In genomic region chr1:18954270-18955071, GRCh38 we compare ENCODE assay signal across 10 cellular contexts. TPM values are rescaled to one million over a fixed set of nuclear protein-coding genes. Genes with fewer than 3 reads are reported as not detected.
A peak's percentile ranks its signal among the peaks of the same experiment; 100 is the strongest.
DNase-seq lines count a peak whose midpoint lies in the region; ATAC-seq, FAIRE-seq and TF ChIP-seq lines count a peak whose summit lies in the region.
"Had no signal": no experiment of that assay in that cellular context is flagged by ENCODE, and none has a peak within 500 bp of the region (broad histone marks: within the 10 kb centered on the region; RNA-seq: fewer than 3 reads in every experiment).

No MANE protein-coding gene starts in this region.

- peak; percentile 91 for FAIRE-seq in endothelial cell of umbilical vein (lab: Jason Lieb, UNC)

- no peaks in the 10 kb centered on the region for H3K9me1 ChIP-seq in endothelial cell of umbilical vein (replicated peaks; ENCODE audit: control insufficient read depth, extremely low read depth, insufficient read depth, low read length)

- H4K20me1 ChIP-seq in PC-9 (ENCODE audit: insufficient read depth): peaks cover 7% of the 10 kb centered on the region
- H4K20me1 ChIP-seq in endothelial cell of umbilical vein (replicated peaks; ENCODE audit: control insufficient read depth, extremely low read depth, insufficient read depth, low read length): no peaks in the 10 kb centered on the region
- H4K20me1 ChIP-seq in neural progenitor cell (ENCODE audit: low read depth): peaks cover 8% of the 10 kb centered on the region

- intact Hi-C loops in CD14-positive monocyte (cut with micrococcal nuclease): loop anchor here (5.0 kb wide), 2 partner anchors 47 to 358 kb away; partner anchors contain the start of genes AKR7A2 (in 1 of the 2) and SLC66A1 (in 1 of the 2)
- intact Hi-C loops in PC-9 (cut with micrococcal nuclease; ENCODE audit: unreplicated experiment): loop anchor here (10.0 kb wide), 1 partner anchor 50 kb away; the partner anchor contains the start of gene ALDH4A1
- intact Hi-C loops in endothelial cell of umbilical vein (cut with micrococcal nuclease): loop anchor here (1.0 kb wide), 1 partner anchor 129 kb away; no protein-coding TSS in a partner anchor

- no peaks in the 10 kb centered on the region for H3K9me2 ChIP-seq in PC-9 (ENCODE audit: insufficient read depth)

- H3K9ac ChIP-seq in endothelial cell of umbilical vein (replicated peaks; ENCODE audit: extremely low read depth, insufficient read depth, low read length): peak overlapping the region; percentile 84
- H3K9ac ChIP-seq in neural progenitor cell: no peak overlapping the region

- H3K27me3 Mint-ChIP-seq in CD14-positive monocyte (ENCODE audit: low read depth in 3 of 3) (peaks cover 31 to 48% (median 38%) of the 10 kb centered on the region in 3 donors), neural progenitor cell (ENCODE audit: insufficient read depth, low read depth) (peaks cover 18% of the 10 kb centered on the region)

- no peaks in the 10 kb centered on the region for H3K36me3 ChIP-seq in PC-9 (ENCODE audit: low read depth)
- H3K36me3 ChIP-seq in endothelial cell of umbilical vein (ENCODE audit: control insufficient read depth in 2 of 2, extremely low read depth in 1 of 2, insufficient read depth in 2 of 2, low read length in 2 of 2): no peaks in the 10 kb centered on the region
- H3K36me3 ChIP-seq in neural progenitor cell: no peaks in the 10 kb centered on the region

- H3F3A ChIP-seq in PC-9 (ENCODE audit: insufficient read depth, low read depth) (no peaks in the 10 kb centered on the region), neural progenitor cell (ENCODE audit: low read depth) (peaks cover 27% of the 10 kb centered on the region)

- H3K4me3 Mint-ChIP-seq in CD14-positive monocyte: peak overlapping the region; percentile 91 to 92
- peak overlapping the region; percentile 88 for H3K4me3 Mint-ChIP-seq in neural progenitor cell

- CTCF ChIA-PET in PC-9 (lab: Charles Lee) (no interaction called here), endothelial cell of umbilical vein (lab: Charles Lee) (interaction anchor here (0.7 to 6.6 kb wide), 12 partner anchors 8 to 142 kb away, joined by 3 to 113 read pairs (median 16); no protein-coding TSS in a partner anchor)

- dilution Hi-C loops in endothelial cell of umbilical vein (cut with MboI; ENCODE audit: extremely low pct_ligation_motif_present, low sequenced_read_pairs): no loop called here

- BruUV-seq in PC-9 (replicated peaks; lab: Mats Ljungman, UMichigan) (no TSS peak), endothelial cell of umbilical vein (replicated peaks; lab: Mats Ljungman, UMichigan) (no TSS peak)

- H3K9me3 Mint-ChIP-seq in CD14-positive monocyte (peaks cover 0 to 7% (median 1%) of the 10 kb centered on the region in 7 donors), neural progenitor cell (no peaks in the 10 kb centered on the region)

- H3K4me3 ChIP-seq in PC-9: peak overlapping the region; percentile 80
- H3K4me3 ChIP-seq in endothelial cell of umbilical vein (replicated peaks in 1 of 3; ENCODE audit: insufficient read depth in 1 of 3, low read depth in 1 of 3, low read length in 3 of 3): peak overlapping the region; percentile 84 to 89 (median 86)
- H3K4me3 ChIP-seq in neural progenitor cell: no peak overlapping the region

- TF ChIP-seq CTCF in CD14-positive monocyte (IDR thresholded peaks at IDR 0.05): no peak
- no peak for TF ChIP-seq CTCF in PC-9 (conservative IDR thresholded peaks at IDR 0.05)
- TF ChIP-seq CTCF in endothelial cell of umbilical vein (IDR thresholded peaks at IDR 0.05; ENCODE audit: extremely low read depth in 1 of 2, insufficient read depth in 1 of 2, low read depth in 1 of 2, low read length in 2 of 2): no peak
- no peak for TF ChIP-seq CTCF in neural progenitor cell (IDR thresholded peaks at IDR 0.05)

- H3K79me2 ChIP-seq in PC-9 (ENCODE audit: low read depth) (peaks cover 53% of the 10 kb centered on the region), endothelial cell of umbilical vein (ENCODE audit: control insufficient read depth, insufficient read depth, low read length) (peaks cover 69% of the 10 kb centered on the region), neural progenitor cell (ENCODE audit: low read depth) (no peaks in the 10 kb centered on the region)

- peak; percentile 52 for TF ChIP-seq POLR2A in endothelial cell of umbilical vein (IDR thresholded peaks at IDR 0.05; ENCODE audit: low read depth, low read length)

- DNase-seq in CD14-positive monocyte (ENCODE audit: low spot score) (no peak), PC-9 (no peak), endothelial cell of umbilical vein (ENCODE audit: low read depth, low spot score) (peak; percentile 69), neural progenitor cell (ENCODE audit: low spot score) (no peak)
- DNase-seq in activated CD8-positive, alpha-beta memory T cell treated with anti-CD3 and anti-CD28 coated beads, Interleukin-2, amount 50 U/mL, for 4 hours: no peak
- DNase-seq: erythroblast, NCI-H510A had no signal

- H3K36me3 Mint-ChIP-seq in CD14-positive monocyte (peaks cover 26 to 28% of the 10 kb centered on the region in 2 donors), neural progenitor cell (no peaks in the 10 kb centered on the region)

- H3K27me3 ChIP-seq in PC-9 (ENCODE audit: insufficient read depth, low read depth) (no peaks in the 10 kb centered on the region), endothelial cell of umbilical vein (ENCODE audit: control insufficient read depth in 2 of 2, insufficient read depth in 2 of 2, low read length in 2 of 2) (no peaks in the 10 kb centered on the region), neural progenitor cell (peaks cover 63% of the 10 kb centered on the region)

- POLR2A ChIA-PET in PC-9 (lab: Charles Lee; ENCODE audit: unreplicated experiment): no interaction called here
- POLR2A ChIA-PET in endothelial cell of umbilical vein (lab: Charles Lee): interaction anchor here (1.0 to 1.5 kb wide), 2 partner anchors 29 to 46 kb away, joined by 4 to 7 read pairs; no protein-coding TSS in a partner anchor

- H2AFZ ChIP-seq in PC-9 (no peak overlapping the region), endothelial cell of umbilical vein (ENCODE audit: low read depth, low read length) (no peak overlapping the region), neural progenitor cell (replicated peaks) (no peak overlapping the region)

- ATAC-seq in GM19395 (IDR thresholded peaks at IDR 0.05; ENCODE audit: unreplicated experiment) (no peak), HG03108 (IDR thresholded peaks at IDR 0.05; ENCODE audit: unreplicated experiment) (no peak), HG02623 (IDR thresholded peaks at IDR 0.05; ENCODE audit: unreplicated experiment) (no peak)

- H3K9me3 ChIP-seq in PC-9 (ENCODE audit: insufficient read depth, low read depth) (no peaks in the 10 kb centered on the region), endothelial cell of umbilical vein (replicated peaks; ENCODE audit: control insufficient read depth, insufficient read depth, low read length) (no peaks in the 10 kb centered on the region), neural progenitor cell (ENCODE audit: low read depth) (no peaks in the 10 kb centered on the region)

- H3K27ac Mint-ChIP-seq in CD14-positive monocyte (peak overlapping the region in 5 of 7 donors; percentile 67 to 94 (median 78)), neural progenitor cell (no peak overlapping the region)

- peaks cover 20% of the 10 kb centered on the region for H3K4me1 ChIP-seq in PC-9 (replicated peaks; ENCODE audit: insufficient read depth)
- H3K4me1 ChIP-seq in endothelial cell of umbilical vein (ENCODE audit: control insufficient read depth, extremely low read depth, insufficient read depth, low read length): peaks cover 45% of the 10 kb centered on the region
- peaks cover 17% of the 10 kb centered on the region for H3K4me1 ChIP-seq in neural progenitor cell

- H3K4me1 Mint-ChIP-seq in CD14-positive monocyte: peaks cover 66% of the 10 kb centered on the region
- H3K4me1 Mint-ChIP-seq in neural progenitor cell: peaks cover 40% of the 10 kb centered on the region

- H3K27ac ChIP-seq in PC-9 (no peak overlapping the region), endothelial cell of umbilical vein (ENCODE audit: insufficient read depth, low read depth, low read length) (peak overlapping the region; percentile 82), neural progenitor cell (no peak overlapping the region)

- H3K4me2 ChIP-seq in PC-9 (peak overlapping the region; percentile 79), endothelial cell of umbilical vein (ENCODE audit: insufficient read depth, low read length) (peak overlapping the region; percentile 94), neural progenitor cell (no peak overlapping the region)

TF ChIP-seq in endothelial cell of umbilical vein, 7 proteins besides CTCF, POLR2A, EP300 and RAD21 (continues in another document):
- no peak for TF ChIP-seq EZH2 (IDR thresholded peaks at IDR 0.05; ENCODE audit: borderline replicate concordance, low read depth, low read length, severe bottlenecking)
- TF ChIP-seq MYC (IDR thresholded peaks at IDR 0.05; ENCODE audit: low read depth, low read length): no peak

RNA-seq across cellular contexts. Expression of gene IFFO2, which starts 2.0 kb away (rescaled TPM):
- polyA plus RNA-seq in CD14-positive monocyte (under 1 TPM; 0.78 to 0.94 TPM), endothelial cell of umbilical vein (28.3 and 31.3 TPM in 2 replicates)
- total RNA-seq in PC-9 (2021) (11.7 and 16.5 TPM in 2 replicates), endothelial cell of umbilical vein (31.1 and 35.1 TPM in 2 replicates), neural progenitor cell (ENCODE audit: low replicate concordance) (0.65 and 1.5 TPM in 2 replicates)
- 22.7 and 26.3 TPM in 2 replicates for polyA plus RNA-seq in endothelial cell of umbilical vein (2011; cell fraction: cytosol; rRNA removed)
- 26.9 and 30.2 TPM in 2 replicates for polyA plus RNA-seq in endothelial cell of umbilical vein (2011; cell fraction: nucleus; rRNA removed)
- polyA plus RNA-seq in endothelial cell of umbilical vein (2012): 23.3 and 30.7 TPM in 2 replicates
- 18.4 and 22.0 TPM in 2 replicates for polyA minus RNA-seq in endothelial cell of umbilical vein
- polyA minus RNA-seq in endothelial cell of umbilical vein (2011; cell fraction: cytosol; rRNA and poly(A)+ RNA removed): 2.8 TPM
- polyA minus RNA-seq in endothelial cell of umbilical vein (2011; cell fraction: nucleus; rRNA and poly(A)+ RNA removed): 18.1 and 20.8 TPM in 2 replicates

RNA-seq across cellular contexts. Expression of gene ALDH4A1, which starts 52.1 kb away (rescaled TPM):
- polyA plus RNA-seq in CD14-positive monocyte: 1 to 10 TPM; 4.8 to 7.8 TPM
- total RNA-seq in PC-9 (2021): 15.0 and 19.4 TPM in 2 replicates
- total RNA-seq in endothelial cell of umbilical vein: 17.4 and 18.6 TPM in 2 replicates
- 18.5 and 19.7 TPM in 2 replicates for polyA plus RNA-seq in endothelial cell of umbilical vein
- polyA plus RNA-seq in endothelial cell of umbilical vein (2011; cell fraction: cytosol; rRNA removed): 14.8 and 15.4 TPM in 2 replicates
- 25.8 and 26.6 TPM in 2 replicates for polyA plus RNA-seq in endothelial cell of umbilical vein (2011; cell fraction: nucleus; rRNA removed)
- polyA plus RNA-seq in endothelial cell of umbilical vein (2012): 8.9 and 11.3 TPM in 2 replicates
- polyA minus RNA-seq in endothelial cell of umbilical vein: 10.3 and 20.1 TPM in 2 replicates
- 10.5 TPM for polyA minus RNA-seq in endothelial cell of umbilical vein (2011; cell fraction: cytosol; rRNA and poly(A)+ RNA removed)
- polyA minus RNA-seq in endothelial cell of umbilical vein (2011; cell fraction: nucleus; rRNA and poly(A)+ RNA removed): 8.3 and 28.2 TPM in 2 replicates
- total RNA-seq in neural progenitor cell (ENCODE audit: low replicate concordance): 21.8 and 39.9 TPM in 2 replicates
